ENCODE assay signal across 2 cellular contexts in the genomic region with DNA sequence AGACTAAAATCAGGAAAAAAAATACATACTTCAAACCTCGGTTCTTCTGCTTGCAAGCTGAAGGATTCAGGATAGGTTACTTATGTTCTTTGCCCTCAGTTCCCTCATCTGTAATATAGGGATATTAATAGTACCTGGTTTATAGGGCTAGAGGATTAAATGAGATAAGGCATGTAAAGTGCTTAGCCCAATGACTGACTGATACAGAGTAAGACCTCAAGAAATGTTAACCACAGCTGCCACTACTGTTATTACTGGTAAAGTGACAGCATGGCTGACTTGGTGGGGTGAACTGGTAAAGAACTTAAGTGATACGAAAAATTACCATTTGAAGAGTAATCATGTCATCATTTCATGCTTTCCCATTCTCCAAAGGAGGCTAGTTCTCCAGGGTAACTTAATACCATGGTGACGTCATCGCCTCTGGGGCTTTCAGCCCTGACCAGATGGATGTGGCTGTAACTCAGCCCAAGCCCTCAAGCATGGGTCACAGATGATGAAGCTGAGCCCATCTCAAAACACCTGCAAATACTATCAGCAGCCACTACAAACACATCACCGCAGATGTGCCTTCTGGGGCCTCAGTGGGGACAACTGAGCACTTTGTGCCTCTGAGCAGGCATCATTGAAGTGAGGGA.
TF ChIP-seq lines count a peak whose summit lies in the region.

No MANE protein-coding gene starts in this region.

TF ChIP-seq in SK-N-SH treated with all-trans-retinoic acid at 6 μM for 48 hours, 23 proteins besides CTCF, POLR2A, EP300 and RAD21 (continued from another document):
- TF ChIP-seq, protein P1, sequence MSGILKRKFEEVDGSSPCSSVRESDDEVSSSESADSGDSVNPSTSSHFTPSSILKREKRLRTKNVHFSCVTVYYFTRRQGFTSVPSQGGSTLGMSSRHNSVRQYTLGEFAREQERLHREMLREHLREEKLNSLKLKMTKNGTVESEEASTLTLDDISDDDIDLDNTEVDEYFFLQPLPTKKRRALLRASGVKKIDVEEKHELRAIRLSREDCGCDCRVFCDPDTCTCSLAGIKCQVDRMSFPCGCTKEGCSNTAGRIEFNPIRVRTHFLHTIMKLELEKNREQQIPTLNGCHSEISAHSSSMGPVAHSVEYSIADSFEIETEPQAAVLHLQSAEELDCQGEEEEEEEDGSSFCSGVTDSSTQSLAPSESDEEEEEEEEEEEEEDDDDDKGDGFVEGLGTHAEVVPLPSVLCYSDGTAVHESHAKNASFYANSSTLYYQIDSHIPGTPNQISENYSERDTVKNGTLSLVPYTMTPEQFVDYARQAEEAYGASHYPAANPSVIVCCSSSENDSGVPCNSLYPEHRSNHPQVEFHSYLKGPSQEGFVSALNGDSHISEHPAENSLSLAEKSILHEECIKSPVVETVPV (CRISPR knock-in tag; IDR thresholded peaks at IDR 0.05), result no peak
- TF ChIP-seq BACH2 (CRISPR knock-in tag; IDR thresholded peaks at IDR 0.05; ENCODE audit: borderline replicate concordance) (no peak), TOX (CRISPR knock-in tag; IDR thresholded peaks at IDR 0.05; ENCODE audit: borderline replicate concordance) (no peak), ISL1 (CRISPR knock-in tag; IDR thresholded peaks at IDR 0.05) (no peak), ESRRG (CRISPR knock-in tag; IDR thresholded peaks at IDR 0.05) (no peak), TCF4 (CRISPR knock-in tag; IDR thresholded peaks at IDR 0.05; ENCODE audit: borderline replicate concordance) (no peak), OSR1 (CRISPR knock-in tag; IDR thresholded peaks at IDR 0.05) (no peak), ZNF565 (CRISPR knock-in tag; conservative IDR thresholded peaks at IDR 0.05; ENCODE audit: low read depth) (no peak), ZFP30 (CRISPR knock-in tag; IDR thresholded peaks at IDR 0.05) (no peak), SNAI2 (CRISPR knock-in tag; IDR thresholded peaks at IDR 0.05) (no peak), ZNF70 (CRISPR knock-in tag; IDR thresholded peaks at IDR 0.05) (no peak)
- TF ChIP-seq, protein P2, sequence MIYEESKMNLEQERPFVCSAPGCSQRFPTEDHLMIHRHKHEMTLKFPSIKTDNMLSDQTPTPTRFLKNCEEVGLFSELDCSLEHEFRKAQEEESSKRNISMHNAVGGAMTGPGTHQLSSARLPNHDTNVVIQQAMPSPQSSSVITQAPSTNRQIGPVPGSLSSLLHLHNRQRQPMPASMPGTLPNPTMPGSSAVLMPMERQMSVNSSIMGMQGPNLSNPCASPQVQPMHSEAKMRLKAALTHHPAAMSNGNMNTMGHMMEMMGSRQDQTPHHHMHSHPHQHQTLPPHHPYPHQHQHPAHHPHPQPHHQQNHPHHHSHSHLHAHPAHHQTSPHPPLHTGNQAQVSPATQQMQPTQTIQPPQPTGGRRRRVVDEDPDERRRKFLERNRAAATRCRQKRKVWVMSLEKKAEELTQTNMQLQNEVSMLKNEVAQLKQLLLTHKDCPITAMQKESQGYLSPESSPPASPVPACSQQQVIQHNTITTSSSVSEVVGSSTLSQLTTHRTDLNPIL (CRISPR knock-in tag; IDR thresholded peaks at IDR 0.05; ENCODE audit: low read depth), result no peak
- TF ChIP-seq, protein P3, sequence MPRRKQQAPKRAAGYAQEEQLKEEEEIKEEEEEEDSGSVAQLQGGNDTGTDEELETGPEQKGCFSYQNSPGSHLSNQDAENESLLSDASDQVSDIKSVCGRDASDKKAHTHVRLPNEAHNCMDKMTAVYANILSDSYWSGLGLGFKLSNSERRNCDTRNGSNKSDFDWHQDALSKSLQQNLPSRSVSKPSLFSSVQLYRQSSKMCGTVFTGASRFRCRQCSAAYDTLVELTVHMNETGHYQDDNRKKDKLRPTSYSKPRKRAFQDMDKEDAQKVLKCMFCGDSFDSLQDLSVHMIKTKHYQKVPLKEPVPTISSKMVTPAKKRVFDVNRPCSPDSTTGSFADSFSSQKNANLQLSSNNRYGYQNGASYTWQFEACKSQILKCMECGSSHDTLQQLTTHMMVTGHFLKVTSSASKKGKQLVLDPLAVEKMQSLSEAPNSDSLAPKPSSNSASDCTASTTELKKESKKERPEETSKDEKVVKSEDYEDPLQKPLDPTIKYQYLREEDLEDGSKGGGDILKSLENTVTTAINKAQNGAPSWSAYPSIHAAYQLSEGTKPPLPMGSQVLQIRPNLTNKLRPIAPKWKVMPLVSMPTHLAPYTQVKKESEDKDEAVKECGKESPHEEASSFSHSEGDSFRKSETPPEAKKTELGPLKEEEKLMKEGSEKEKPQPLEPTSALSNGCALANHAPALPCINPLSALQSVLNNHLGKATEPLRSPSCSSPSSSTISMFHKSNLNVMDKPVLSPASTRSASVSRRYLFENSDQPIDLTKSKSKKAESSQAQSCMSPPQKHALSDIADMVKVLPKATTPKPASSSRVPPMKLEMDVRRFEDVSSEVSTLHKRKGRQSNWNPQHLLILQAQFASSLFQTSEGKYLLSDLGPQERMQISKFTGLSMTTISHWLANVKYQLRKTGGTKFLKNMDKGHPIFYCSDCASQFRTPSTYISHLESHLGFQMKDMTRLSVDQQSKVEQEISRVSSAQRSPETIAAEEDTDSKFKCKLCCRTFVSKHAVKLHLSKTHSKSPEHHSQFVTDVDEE (CRISPR knock-in tag; IDR thresholded peaks at IDR 0.05), result no peak

TF ChIP-seq in SK-N-SH, 30 proteins besides CTCF, POLR2A, EP300 and RAD21 (continued from another document):
- TF ChIP-seq, protein P4, sequence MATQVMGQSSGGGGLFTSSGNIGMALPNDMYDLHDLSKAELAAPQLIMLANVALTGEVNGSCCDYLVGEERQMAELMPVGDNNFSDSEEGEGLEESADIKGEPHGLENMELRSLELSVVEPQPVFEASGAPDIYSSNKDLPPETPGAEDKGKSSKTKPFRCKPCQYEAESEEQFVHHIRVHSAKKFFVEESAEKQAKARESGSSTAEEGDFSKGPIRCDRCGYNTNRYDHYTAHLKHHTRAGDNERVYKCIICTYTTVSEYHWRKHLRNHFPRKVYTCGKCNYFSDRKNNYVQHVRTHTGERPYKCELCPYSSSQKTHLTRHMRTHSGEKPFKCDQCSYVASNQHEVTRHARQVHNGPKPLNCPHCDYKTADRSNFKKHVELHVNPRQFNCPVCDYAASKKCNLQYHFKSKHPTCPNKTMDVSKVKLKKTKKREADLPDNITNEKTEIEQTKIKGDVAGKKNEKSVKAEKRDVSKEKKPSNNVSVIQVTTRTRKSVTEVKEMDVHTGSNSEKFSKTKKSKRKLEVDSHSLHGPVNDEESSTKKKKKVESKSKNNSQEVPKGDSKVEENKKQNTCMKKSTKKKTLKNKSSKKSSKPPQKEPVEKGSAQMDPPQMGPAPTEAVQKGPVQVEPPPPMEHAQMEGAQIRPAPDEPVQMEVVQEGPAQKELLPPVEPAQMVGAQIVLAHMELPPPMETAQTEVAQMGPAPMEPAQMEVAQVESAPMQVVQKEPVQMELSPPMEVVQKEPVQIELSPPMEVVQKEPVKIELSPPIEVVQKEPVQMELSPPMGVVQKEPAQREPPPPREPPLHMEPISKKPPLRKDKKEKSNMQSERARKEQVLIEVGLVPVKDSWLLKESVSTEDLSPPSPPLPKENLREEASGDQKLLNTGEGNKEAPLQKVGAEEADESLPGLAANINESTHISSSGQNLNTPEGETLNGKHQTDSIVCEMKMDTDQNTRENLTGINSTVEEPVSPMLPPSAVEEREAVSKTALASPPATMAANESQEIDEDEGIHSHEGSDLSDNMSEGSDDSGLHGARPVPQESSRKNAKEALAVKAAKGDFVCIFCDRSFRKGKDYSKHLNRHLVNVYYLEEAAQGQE (IDR thresholded peaks at IDR 0.05; ENCODE audit: low read depth, low read length), result no peak
- TF ChIP-seq POLR2AphosphoS5 (IDR thresholded peaks at IDR 0.05; ENCODE audit: low read depth, low read length), result no peak
- TF ChIP-seq EZH2phosphoT487 (IDR thresholded peaks at IDR 0.05; ENCODE audit: borderline replicate concordance, low read depth), result no peak
- no peak for TF ChIP-seq FOXM1 (IDR thresholded peaks at IDR 0.05; ENCODE audit: low read depth)
- no peak for TF ChIP-seq GABPA (IDR thresholded peaks at IDR 0.05; ENCODE audit: low read depth)
- TF ChIP-seq, protein P5, sequence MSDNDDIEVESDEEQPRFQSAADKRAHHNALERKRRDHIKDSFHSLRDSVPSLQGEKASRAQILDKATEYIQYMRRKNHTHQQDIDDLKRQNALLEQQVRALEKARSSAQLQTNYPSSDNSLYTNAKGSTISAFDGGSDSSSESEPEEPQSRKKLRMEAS (IDR thresholded peaks at IDR 0.05; ENCODE audit: low read depth), result no peak
- TF ChIP-seq, protein P6, sequence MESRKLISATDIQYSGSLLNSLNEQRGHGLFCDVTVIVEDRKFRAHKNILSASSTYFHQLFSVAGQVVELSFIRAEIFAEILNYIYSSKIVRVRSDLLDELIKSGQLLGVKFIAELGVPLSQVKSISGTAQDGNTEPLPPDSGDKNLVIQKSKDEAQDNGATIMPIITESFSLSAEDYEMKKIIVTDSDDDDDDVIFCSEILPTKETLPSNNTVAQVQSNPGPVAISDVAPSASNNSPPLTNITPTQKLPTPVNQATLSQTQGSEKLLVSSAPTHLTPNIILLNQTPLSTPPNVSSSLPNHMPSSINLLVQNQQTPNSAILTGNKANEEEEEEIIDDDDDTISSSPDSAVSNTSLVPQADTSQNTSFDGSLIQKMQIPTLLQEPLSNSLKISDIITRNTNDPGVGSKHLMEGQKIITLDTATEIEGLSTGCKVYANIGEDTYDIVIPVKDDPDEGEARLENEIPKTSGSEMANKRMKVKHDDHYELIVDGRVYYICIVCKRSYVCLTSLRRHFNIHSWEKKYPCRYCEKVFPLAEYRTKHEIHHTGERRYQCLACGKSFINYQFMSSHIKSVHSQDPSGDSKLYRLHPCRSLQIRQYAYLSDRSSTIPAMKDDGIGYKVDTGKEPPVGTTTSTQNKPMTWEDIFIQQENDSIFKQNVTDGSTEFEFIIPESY (IDR thresholded peaks at IDR 0.05; ENCODE audit: borderline replicate concordance, low read depth), result no peak
- no peak for TF ChIP-seq TCF12 (IDR thresholded peaks at IDR 0.05)
- TF ChIP-seq MXI1 (IDR thresholded peaks at IDR 0.05; ENCODE audit: low read depth, low read length), result no peak
